ENCODE assay signal across 8 cellular contexts in genomic region chr5:38809388-38810359, GRCh38.
DNase-seq lines count a peak whose midpoint lies in the region; ATAC-seq and TF ChIP-seq lines count a peak whose summit lies in the region.

No MANE protein-coding gene starts in this region.

- ATAC-seq in HG03457 (IDR thresholded peaks at IDR 0.05; ENCODE audit: unreplicated experiment), result peak; percentile 59
- peak; percentile 74 for ATAC-seq in stimulated activated naive CD8-positive, alpha-beta T cell treated with anti-CD3 and anti-CD28 coated beads, Interleukin-15, amount 100 ng/mL, for 72 hours
- no peak for ATAC-seq in HG03045 (IDR thresholded peaks at IDR 0.05; ENCODE audit: unreplicated experiment)

- peaks cover 5% of the 10 kb centered on the region for H3K4me1 ChIP-seq in muscle layer of colon (ENCODE audit: insufficient read depth, low read length)

- H3K27me3 Mint-ChIP-seq in stimulated activated naive CD8-positive, alpha-beta T cell treated with anti-CD3 and anti-CD28 coated beads, Interleukin-15, amount 100 ng/mL, for 72 hours, result peaks cover 57% of the 10 kb centered on the region

- H3K27ac Mint-ChIP-seq in stimulated activated naive CD8-positive, alpha-beta T cell treated with anti-CD3 and anti-CD28 coated beads, Interleukin-15, amount 100 ng/mL, for 72 hours, result no peak overlapping the region

- no peaks in the 10 kb centered on the region for H3K9me3 ChIP-seq in muscle layer of colon (ENCODE audit: low read length)

- no peak overlapping the region for H3K27ac ChIP-seq in muscle layer of colon (ENCODE audit: low read depth, low read length)

- POLR2A ChIA-PET in GM10248 (lab: Yijun Ruan, JAX), result no interaction called here

- H3K4me3 Mint-ChIP-seq in stimulated activated naive CD8-positive, alpha-beta T cell treated with anti-CD3 and anti-CD28 coated beads, Interleukin-15, amount 100 ng/mL, for 72 hours, result no peak overlapping the region

- DNase-seq in GM10248 (ENCODE audit: extremely low spot score) (peak; percentile 68), NCI-H524 treated with DMSO at 0.1 percent for 48 hours (lab: John Stamatoyannopoulos, UW) (peak; percentile 83), erythroblast (lab: John Stamatoyannopoulos, UW) (peak; percentile 70 to 73)
- DNase-seq in activated CD4-positive, alpha-beta T cell treated with anti-CD3 and anti-CD28 coated beads, Interleukin-2, amount 50 U/mL, for 48 hours, result peak; percentile 59 to 70
- DNase-seq in stimulated activated naive CD8-positive, alpha-beta T cell treated with anti-CD3 and anti-CD28 coated beads, Interleukin-15, amount 100 ng/mL, for 72 hours, result peak; percentile 33 to 57

- H3K4me1 Mint-ChIP-seq in stimulated activated naive CD8-positive, alpha-beta T cell treated with anti-CD3 and anti-CD28 coated beads, Interleukin-15, amount 100 ng/mL, for 72 hours, result peaks cover 17% of the 10 kb centered on the region

- peak overlapping the region; percentile 14 for H3K9ac ChIP-seq in muscle layer of colon (ENCODE audit: low read length)

- H3K27me3 ChIP-seq in muscle layer of colon (ENCODE audit: control insufficient read depth in 1 of 2, insufficient read depth in 2 of 2, low read length in 2 of 2), result no peaks in the 10 kb centered on the region

- H3K36me3 ChIP-seq in muscle layer of colon (ENCODE audit: insufficient read depth, low read length), result no peaks in the 10 kb centered on the region

- peak; percentile 53 for TF ChIP-seq CTCF in GM10248 (IDR thresholded peaks at IDR 0.05; ENCODE audit: control extremely low read depth, extremely low read depth, low read depth, missing control alignments)

- CTCF ChIA-PET in GM10248 (lab: Yijun Ruan, JAX), result interaction anchor here (0.6 to 7.8 kb wide), 35 partner anchors 9 to 547 kb away, joined by 3 to 94 read pairs (median 4); no protein-coding TSS in a partner anchor

- no peak for TF ChIP-seq POLR2A in erythroblast (IDR thresholded peaks at IDR 0.05; ENCODE audit: low read length)

- no peak overlapping the region for H3K4me3 ChIP-seq in muscle layer of colon (ENCODE audit: low read depth in 1 of 2, low read length in 2 of 2)

- H3K9me3 Mint-ChIP-seq in stimulated activated naive CD8-positive, alpha-beta T cell treated with anti-CD3 and anti-CD28 coated beads, Interleukin-15, amount 100 ng/mL, for 72 hours, result peaks cover 0 to 7% of the 10 kb centered on the region in 2 donors
